Comparison of ENCODE assay signal across 9 cellular contexts in genomic region chr10:32379950-32380547, GRCh38. TPM values are rescaled to one million over a fixed set of nuclear protein-coding genes. Genes with fewer than 3 reads are reported as not detected.
DNase-seq lines count a peak whose midpoint lies in the region; ATAC-seq and TF ChIP-seq lines count a peak whose summit lies in the region.
"Had no signal": no experiment of that assay in that cellular context is flagged by ENCODE, and none has a peak within 500 bp of the region (broad histone marks: within the 10 kb centered on the region; RNA-seq: fewer than 3 reads in every experiment).

No MANE protein-coding gene starts in this region.

- H3K4me2 ChIP-seq in skeletal muscle satellite cell (ENCODE audit: low read length) = peak overlapping the region; percentile 95

- H3K4me1 ChIP-seq in foreskin keratinocyte (peaks cover 6% of the 10 kb centered on the region), skeletal muscle satellite cell (ENCODE audit: control insufficient read depth, insufficient read depth, low read length) (peaks cover 10% of the 10 kb centered on the region)

- peak overlapping the region; percentile 80 for H3K27ac ChIP-seq in foreskin keratinocyte

- no peaks in the 10 kb centered on the region for H3K9me3 ChIP-seq in skeletal muscle satellite cell (replicated peaks; ENCODE audit: low read length)

- no peak for TF ChIP-seq CTCF in foreskin keratinocyte (conservative IDR thresholded peaks at IDR 0.05)

- peak overlapping the region; percentile 90 for H3K9ac ChIP-seq in skeletal muscle satellite cell (ENCODE audit: low read depth, low read length)

- H3K4me3 ChIP-seq in skeletal muscle satellite cell (ENCODE audit: low read length) = peak overlapping the region; percentile 74

- peak; percentile 47 for DNase-seq in DMS53 (lab: John Stamatoyannopoulos, UW)
- no peak for DNase-seq in DMS53 treated with DMSO at 0.1 percent for 48 hours (lab: John Stamatoyannopoulos, UW; ENCODE audit: unreplicated experiment)
- peak; percentile 46 for DNase-seq in NCI-H69 (lab: John Stamatoyannopoulos, UW)
- no peak for DNase-seq in foreskin keratinocyte
- DNase-seq in A172 (ENCODE audit: low spot score) = no peak
- DNase-seq in T-helper 9 cell = no peak
- no peak for DNase-seq in stimulated activated CD4-positive, alpha-beta T cell treated with anti-CD3 and anti-CD28 coated beads, Interleukin-4, amount 100 ng/mL, for 1 hour
- DNase-seq: activated effector memory CD4-positive, alpha-beta T cell treated with Interleukin-2 at 50 U/mL for 16 hours had no signal

- H3K36me3 ChIP-seq in skeletal muscle satellite cell (ENCODE audit: insufficient read depth, low read length) = no peaks in the 10 kb centered on the region

- ATAC-seq in foreskin keratinocyte = no peak

- H3K27me3 ChIP-seq in foreskin keratinocyte (no peaks in the 10 kb centered on the region), skeletal muscle satellite cell (ENCODE audit: control insufficient read depth, insufficient read depth, low read length) (no peaks in the 10 kb centered on the region)

RNA-seq across cellular contexts. Expression of gene EPC1, which starts 33.1 kb away (rescaled TPM):
- 11.3 and 12.1 TPM in 2 replicates for total RNA-seq in foreskin keratinocyte
- 4.2 and 5.0 TPM in 2 replicates for polyA plus RNA-seq in foreskin keratinocyte
- total RNA-seq in skeletal muscle satellite cell (2012; rRNA removed) = 16.8 and 18.3 TPM in 2 replicates
- 8.9 and 22.2 TPM in 2 replicates for total RNA-seq in A172 (2014; rRNA removed; shearing (Covaris generic))

Comparison
In these comparisons a context has a peak if more than half of its experiments do, and no peak if none do; other contexts are left out.
1. DNase-seq: peak in DMS53 (single experiment) and NCI-H69 (single experiment); none in DMS53 treated with DMSO at 0.1 percent for 48 hours (single experiment), foreskin keratinocyte (0 of 2), A172 (single experiment), T-helper 9 cell (single experiment) and stimulated activated CD4-positive, alpha-beta T cell treated with anti-CD3 and anti-CD28 coated beads, Interleukin-4, amount 100 ng/mL, for 1 hour (single experiment).